In the genomic region with DNA sequence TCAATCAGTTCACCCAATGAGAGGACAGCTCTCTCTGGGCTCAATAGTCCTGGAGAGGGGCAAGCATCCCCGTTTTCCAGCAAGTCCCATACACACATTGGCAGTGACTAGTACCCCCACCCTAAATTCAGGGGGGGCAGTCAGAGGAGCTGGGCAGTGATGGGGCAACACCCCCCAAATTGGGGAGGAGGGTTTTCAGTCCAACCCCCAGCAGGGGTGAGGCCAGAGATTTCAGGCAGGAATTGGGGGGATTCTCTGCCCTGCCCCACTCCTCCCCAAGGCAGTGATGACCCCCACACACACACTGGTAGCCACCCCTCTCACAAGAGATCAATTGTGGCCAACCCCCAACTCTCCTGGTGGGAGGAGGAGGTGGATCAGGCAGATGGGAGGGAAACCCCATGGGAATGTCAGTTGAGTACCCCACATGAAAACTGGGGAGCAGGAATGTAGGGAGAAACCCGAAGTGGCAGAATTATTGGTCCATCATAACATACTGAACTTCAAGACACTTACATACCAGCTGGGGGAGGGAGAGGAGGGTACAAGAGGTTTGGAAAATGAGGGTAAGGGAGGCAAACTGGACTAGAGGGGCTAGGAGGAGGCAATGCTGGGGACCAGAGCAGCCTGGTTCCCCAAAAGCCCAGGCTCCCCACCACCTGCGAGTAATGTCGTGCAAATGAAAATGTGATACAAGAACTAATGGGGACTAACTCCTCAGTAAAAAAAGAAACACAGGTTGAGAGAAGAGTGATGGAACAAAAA, we compare ENCODE assay signal across 10 cellular contexts. TPM values are rescaled to one million over a fixed set of nuclear protein-coding genes. Genes with fewer than 3 reads are reported as not detected.
DNase-seq lines count a peak whose midpoint lies in the region; ATAC-seq, FAIRE-seq and TF ChIP-seq lines count a peak whose summit lies in the region.
"Had no signal": no experiment of that assay in that cellular context is flagged by ENCODE, and none has a peak within 500 bp of the region (broad histone marks: within the 10 kb centered on the region; RNA-seq: fewer than 3 reads in every experiment).

No MANE protein-coding gene starts in this region.

- H3K14ac ChIP-seq in H1 (ENCODE audit: insufficient read length), result no peak overlapping the region

- H2BK5ac ChIP-seq in H1 (ENCODE audit: low read depth, low read length), result no peak overlapping the region
- H2BK5ac ChIP-seq in mesendoderm (ENCODE audit: low read length), result no peak overlapping the region

- H2BK15ac ChIP-seq in H1 (ENCODE audit: low read length), result 0 out of 2 replicates have a peak overlapping the region, but pooled peaks have one; percentile 16
- no peak overlapping the region for H2BK15ac ChIP-seq in mesendoderm (replicated peaks; ENCODE audit: low read depth)

- peaks cover 24% of the 10 kb centered on the region for H3K23me2 ChIP-seq in H1 (ENCODE audit: low read depth, low read length)

- ATAC-seq in CD4-positive, CD25-positive, alpha-beta regulatory T cell (ENCODE audit: low read depth in 2 of 2), result no peak
- ATAC-seq in HG03432 (IDR thresholded peaks at IDR 0.05; ENCODE audit: unreplicated experiment), result no peak

- H3K4ac ChIP-seq in H1 (replicated peaks; ENCODE audit: insufficient read length, low read depth, low read length), result no peak overlapping the region
- no peak overlapping the region for H3K4ac ChIP-seq in mesendoderm (ENCODE audit: low read depth, low read length)

- H3K79me1 ChIP-seq in H1 (ENCODE audit: low read depth, low read length), result peaks cover 8% of the 10 kb centered on the region
- H3K79me1 ChIP-seq in mesendoderm (ENCODE audit: low read length), result peaks cover 17% of the 10 kb centered on the region

- peaks cover 80% of the 10 kb centered on the region for H3K4me1 ChIP-seq in CD4-positive, CD25-positive, alpha-beta regulatory T cell (ENCODE audit: control insufficient read depth, insufficient read depth, low read length, poor library complexity, severe bottlenecking)
- H3K4me1 ChIP-seq in Peyer's patch, result peaks cover 9 to 55% (median 21%) of the 10 kb centered on the region in 4 donors
- H3K4me1 ChIP-seq in H1 (replicated peaks in 1 of 4; ENCODE audit: control insufficient read depth in 3 of 4, insufficient read depth in 4 of 4, low read length in 3 of 4), result peaks cover 11 to 37% (median 24%) of the 10 kb centered on the region in 4 experiments
- peaks cover 21% of the 10 kb centered on the region for H3K4me1 ChIP-seq in mesendoderm (ENCODE audit: control insufficient read depth, low read depth, low read length)

- no peak for TF ChIP-seq CTCF in Peyer's patch (IDR thresholded peaks at IDR 0.05)
- no peak for TF ChIP-seq CTCF in H1 (IDR thresholded peaks at IDR 0.05; ENCODE audit: control extremely low read depth in 1 of 3, insufficient read depth in 1 of 3, low read depth in 1 of 3, low read length in 3 of 3)
- no peak for TF ChIP-seq CTCF in progenitor cell of endocrine pancreas (IDR thresholded peaks at IDR 0.05; ENCODE audit: unreplicated experiment)

- H3K36me3 ChIP-seq in CD4-positive, CD25-positive, alpha-beta regulatory T cell (ENCODE audit: control insufficient read depth, insufficient read depth, low read length), result peaks cover 22% of the 10 kb centered on the region
- H3K36me3 ChIP-seq in Peyer's patch, result peaks cover 0 to 22% (median 0%) of the 10 kb centered on the region in 3 donors
- H3K36me3 ChIP-seq in H1 (ENCODE audit: control insufficient read depth in 2 of 4, insufficient read depth in 4 of 4, low read length in 3 of 4), result peaks cover 0 to 10% (median 5%) of the 10 kb centered on the region in 4 experiments; a peak in 6 of 8 replicates
- peaks cover 3% of the 10 kb centered on the region for H3K36me3 ChIP-seq in mesendoderm (ENCODE audit: control insufficient read depth, insufficient read depth, low read length)

- no peak for TF ChIP-seq POLR2A in Peyer's patch (IDR thresholded peaks at IDR 0.05)
- TF ChIP-seq POLR2A in H1 (IDR thresholded peaks at IDR 0.05; ENCODE audit: control extremely low read depth in 1 of 2, low read depth in 2 of 2, low read length in 2 of 2), result no peak

- no peak overlapping the region for H2AK5ac ChIP-seq in H1 (ENCODE audit: low read depth, low read length)
- H2AK5ac ChIP-seq in mesendoderm (ENCODE audit: low read length), result no peak overlapping the region

- CTCF ChIA-PET in H1 (lab: Charles Lee; ENCODE audit: partially characterized antibody), result interaction anchor here (1.0 to 10.3 kb wide), 11 partner anchors 10 to 284 kb away, joined by 3 to 133 read pairs (median 8); a partner anchor contains a TSS

- FAIRE-seq in H1 (lab: Jason Lieb, UNC), result no peak

- H4K8ac ChIP-seq in H1 (ENCODE audit: extremely low read depth, insufficient read depth, low read length) (no peak overlapping the region), mesendoderm (ENCODE audit: low read depth, low read length) (no peak overlapping the region)

- TF ChIP-seq EP300 in H1 (IDR thresholded peaks at IDR 0.05; ENCODE audit: borderline replicate concordance in 1 of 2, low read depth in 2 of 2, low read length in 2 of 2), result no peak

- H3K27me3 Mint-ChIP-seq in CD4-positive, CD25-positive, alpha-beta regulatory T cell, result peaks cover 3% of the 10 kb centered on the region
- no peaks in the 10 kb centered on the region for H3K27me3 Mint-ChIP-seq in progenitor cell of endocrine pancreas

- no peak overlapping the region for H2BK120ac ChIP-seq in H1 (replicated peaks; ENCODE audit: low read depth, low read length)
- no peak overlapping the region for H2BK120ac ChIP-seq in mesendoderm (ENCODE audit: low read depth, low read length)

- H4K20me1 ChIP-seq in H1 (replicated peaks in 1 of 2; ENCODE audit: control insufficient read depth in 1 of 2, insufficient read depth in 2 of 2, low read length in 2 of 2), result peaks cover 8 to 9% of the 10 kb centered on the region in 2 experiments

- H3K4me1 Mint-ChIP-seq in CD4-positive, CD25-positive, alpha-beta regulatory T cell, result peaks cover 5 to 58% (median 33%) of the 10 kb centered on the region in 4 donors
- H3K4me1 Mint-ChIP-seq in progenitor cell of endocrine pancreas (ENCODE audit: low read depth), result peaks cover 22% of the 10 kb centered on the region

- POLR2A ChIA-PET in H1 (lab: Charles Lee; ENCODE audit: partially characterized antibody), result interaction anchor here (0.9 to 15.7 kb wide), 7 partner anchors 9 to 65 kb away, joined by 3 to 289 read pairs (median 3); a partner anchor contains a TSS

- peak overlapping the region; percentile 98 for H3K27ac ChIP-seq in CD4-positive, CD25-positive, alpha-beta regulatory T cell (ENCODE audit: insufficient read depth, low read length, poor library complexity, severe bottlenecking)
- H3K27ac ChIP-seq in Peyer's patch (peak overlapping the region; percentile 61 to 99 (median 88)), H1 (ENCODE audit: low read depth, low read length) (no peak overlapping the region), mesendoderm (ENCODE audit: low read depth, low read length) (no peak overlapping the region)

- no peaks in the 10 kb centered on the region for H3K9me3 ChIP-seq in CD4-positive, CD25-positive, alpha-beta regulatory T cell (ENCODE audit: control insufficient read depth in 2 of 2, low read length in 2 of 2)
- no peaks in the 10 kb centered on the region for H3K9me3 ChIP-seq in Peyer's patch
- H3K9me3 ChIP-seq in H1 (ENCODE audit: insufficient read depth in 2 of 2, low read depth in 1 of 2, low read length in 1 of 2), result no peaks in the 10 kb centered on the region

- H3K27me3 ChIP-seq in CD4-positive, CD25-positive, alpha-beta regulatory T cell (ENCODE audit: control insufficient read depth, insufficient read depth, low read length), result no peaks in the 10 kb centered on the region
- H3K27me3 ChIP-seq in Peyer's patch (no peaks in the 10 kb centered on the region), H1 (replicated peaks in 1 of 4; ENCODE audit: control insufficient read depth in 3 of 4, extremely low read depth in 1 of 4, insufficient read depth in 3 of 4, low read length in 3 of 4) (no peaks in the 10 kb centered on the region), mesendoderm (ENCODE audit: insufficient read depth, low read length, poor library complexity) (no peaks in the 10 kb centered on the region)
- H3K27me3 ChIP-seq: cardiac muscle cell had no signal

- H3K4me2 ChIP-seq in H1 (ENCODE audit: insufficient read depth in 1 of 2, low read depth in 2 of 2, low read length in 2 of 2) (no peak overlapping the region), mesendoderm (ENCODE audit: low read length) (no peak overlapping the region)

- peaks cover 0 to 1% (median 0%) of the 10 kb centered on the region in 7 donors for H3K9me3 Mint-ChIP-seq in CD4-positive, CD25-positive, alpha-beta regulatory T cell
- H3K9me3 Mint-ChIP-seq in progenitor cell of endocrine pancreas (ENCODE audit: low read depth), result no peaks in the 10 kb centered on the region

- 82% methylated on average over 4 of the region's 4 CpGs; no CpG with 5 or more reads in 1 of the 2 experiments for WGBS in H1 (ENCODE audit: extremely low coverage in 1 of 2, insufficient coverage in 1 of 2, insufficient read length in 1 of 2, insufficient replicate concordance in 2 of 2, low coverage in 1 of 2, low lambda C conversion rate in 2 of 2, missing lambda C conversion rate in 1 of 2), 2 experiments
- WGBS in mesendoderm (ENCODE audit: extremely low coverage, insufficient coverage, low lambda C conversion rate), result no CpG with 5 or more reads among the region's 4 CpGs

- no peak overlapping the region for H4K91ac ChIP-seq in H1 (replicated peaks; ENCODE audit: insufficient read length, low read length)

- TF ChIP-seq RAD21 in H1 (IDR thresholded peaks at IDR 0.05 in 1 of 2, conservative IDR thresholded peaks at IDR 0.05 in 1 of 2; ENCODE audit: low read depth in 2 of 2, low read length in 2 of 2), result no peak

- no peak overlapping the region for H2AFZ ChIP-seq in H1 (ENCODE audit: low read length)

- peak overlapping the region; percentile 74 to 96 (median 90) for H3K4me3 Mint-ChIP-seq in CD4-positive, CD25-positive, alpha-beta regulatory T cell
- H3K4me3 Mint-ChIP-seq in progenitor cell of endocrine pancreas (ENCODE audit: low read depth), result peak overlapping the region; percentile 51

- H3K23ac ChIP-seq in H1 (ENCODE audit: insufficient read length), result no peak overlapping the region
- H3K23ac ChIP-seq in mesendoderm (ENCODE audit: low read length), result no peak overlapping the region

- no peak overlapping the region for H3K4me3 ChIP-seq in CD4-positive, CD25-positive, alpha-beta regulatory T cell (ENCODE audit: low read depth, low read length)
- H3K4me3 ChIP-seq in Peyer's patch, result no peak overlapping the region
- H3K4me3 ChIP-seq in H1 (ENCODE audit: extremely low read depth in 1 of 4, insufficient read depth in 2 of 4, low read depth in 3 of 4, low read length in 4 of 4), result no peak overlapping the region
- H3K4me3 ChIP-seq in mesendoderm (ENCODE audit: low read length), result no peak overlapping the region
- H3K4me3 ChIP-seq: cardiac muscle cell had no signal

- no peak overlapping the region; the same call in 1 of the 2 replicates for H2BK12ac ChIP-seq in H1 (ENCODE audit: low read depth, low read length)

- H4K5ac ChIP-seq in H1 (ENCODE audit: insufficient read length, low read depth, low read length) (no peak overlapping the region), mesendoderm (ENCODE audit: low read length) (no peak overlapping the region)

- no peak overlapping the region for H2BK20ac ChIP-seq in H1 (ENCODE audit: low read length)

- H3K18ac ChIP-seq in H1 (ENCODE audit: extremely low read depth, low read length), result no peak overlapping the region
- no peak overlapping the region for H3K18ac ChIP-seq in mesendoderm (ENCODE audit: low read length)

- no peak for DNase-seq in CD4-positive, CD25-positive, alpha-beta regulatory T cell
- peak in 1 of 3 donors; percentile 43 for DNase-seq in Peyer's patch
- no peak for DNase-seq in H1 (ENCODE audit: low read depth in 1 of 2, low spot score in 2 of 2)
- no peak for DNase-seq in progenitor cell of endocrine pancreas (ENCODE audit: low spot score, unreplicated experiment)
- DNase-seq in mesendoderm, result no peak
- DNase-seq in NK-92 treated with Interleukin-12 subunit alpha and Interleukin-12 subunit beta, amount 100 ng/mL, for 24 hours (lab: John Stamatoyannopoulos, UW), result no peak
- no peak for DNase-seq in T1000 (lab: John Stamatoyannopoulos, UW)

- peak overlapping the region; percentile 60 to 98 (median 97) for H3K27ac Mint-ChIP-seq in CD4-positive, CD25-positive, alpha-beta regulatory T cell
- peak overlapping the region; percentile 94 for H3K27ac Mint-ChIP-seq in progenitor cell of endocrine pancreas

- no peak overlapping the region for H3K9ac ChIP-seq in H1 (replicated peaks in 1 of 4; ENCODE audit: extremely low read depth in 1 of 4, low read depth in 3 of 4, low read length in 3 of 4)
- no peak overlapping the region for H3K9ac ChIP-seq in mesendoderm (ENCODE audit: low read length)

- no peak overlapping the region for H3K56ac ChIP-seq in H1 (replicated peaks; ENCODE audit: insufficient read length, low read depth, low read length)
- no peak overlapping the region for H3K56ac ChIP-seq in mesendoderm (ENCODE audit: low read length)

- H3K36me3 Mint-ChIP-seq in CD4-positive, CD25-positive, alpha-beta regulatory T cell, result peaks cover 25% of the 10 kb centered on the region
- H3K36me3 Mint-ChIP-seq in progenitor cell of endocrine pancreas (ENCODE audit: insufficient read depth), result peaks cover 9% of the 10 kb centered on the region

- H3K79me2 ChIP-seq in H1 (ENCODE audit: control insufficient read depth in 1 of 2, insufficient read depth in 2 of 2, low read length in 2 of 2) (peaks cover 0 to 15% of the 10 kb centered on the region in 2 experiments; a peak in 2 of 4 replicates), mesendoderm (ENCODE audit: control insufficient read depth, insufficient read depth, low read length) (peaks cover 9% of the 10 kb centered on the region)

RNA-seq across cellular contexts. Expression of a gene that starts 3.1 kb away (rescaled TPM):
- 205 TPM for total RNA-seq in CD4-positive, CD25-positive, alpha-beta regulatory T cell
- polyA plus RNA-seq in CD4-positive, CD25-positive, alpha-beta regulatory T cell, result 10 to 100 TPM; 42.7 to 60.4 (median 59.3) TPM
- 10 to 100 TPM; 10.7 to 40.2 (median 32.4) TPM for total RNA-seq in Peyer's patch
- 19.0 and 20.5 TPM in 2 replicates for total RNA-seq in H1 (2021; fragmentation: NEBNext Ultra II Directional; extraction: Animal tissue kit (Norgen Biotek cat#: 25700))
- 19.3 and 25.2 TPM in 2 replicates for polyA plus RNA-seq in H1 (2011; rRNA removed)
- 20.4 TPM for polyA plus RNA-seq in H1 (2011; cell fraction: cytosol; rRNA removed)
- 33.7 TPM for polyA plus RNA-seq in H1 (2011; cell fraction: nucleus; rRNA removed)
- polyA plus RNA-seq in H1 (2012, experiment 1 of 2), result 26.5 to 28.0 TPM (median 26.9 TPM) in 4 replicates
- polyA plus RNA-seq in H1 (2012, experiment 2 of 2), result 28.6 TPM
- 27.3 TPM for polyA plus RNA-seq in H1 (2013, experiment 1 of 2)
- polyA plus RNA-seq in H1 (2013, experiment 2 of 2), result 25.2 TPM
- polyA minus RNA-seq in H1 (2011; rRNA and poly(A)+ RNA removed), result 5.5 and 6.8 TPM in 2 replicates
- polyA minus RNA-seq in H1 (2011; cell fraction: cytosol; rRNA and poly(A)+ RNA removed), result 5.7 TPM
- 16.5 TPM for polyA minus RNA-seq in H1 (2011; cell fraction: nucleus; rRNA and poly(A)+ RNA removed)
- 46.4 and 48.1 TPM in 2 replicates for total RNA-seq in progenitor cell of endocrine pancreas
- 14.1 TPM for polyA plus RNA-seq in mesendoderm (2013, experiment 1 of 2)
- polyA plus RNA-seq in mesendoderm (2013, experiment 2 of 2), result 14.0 TPM

RNA-seq across cellular contexts. Expression of a gene that starts 7.4 kb away (rescaled TPM):
- 1,740 TPM for total RNA-seq in CD4-positive, CD25-positive, alpha-beta regulatory T cell
- 1 to 10 TPM; 4.8 to 7.7 (median 6.2) TPM for polyA plus RNA-seq in CD4-positive, CD25-positive, alpha-beta regulatory T cell
- 100 to 1,000 TPM in 3 of 4 donors, 10 to 100 TPM in 1; 67.6 to 143 (median 119) TPM for total RNA-seq in Peyer's patch
- 38.0 and 39.9 TPM in 2 replicates for total RNA-seq in H1 (2021; fragmentation: NEBNext Ultra II Directional; extraction: Animal tissue kit (Norgen Biotek cat#: 25700))
- polyA plus RNA-seq in H1 (2011; rRNA removed), result 9.6 and 17.3 TPM in 2 replicates
- 5.5 TPM for polyA plus RNA-seq in H1 (2011; cell fraction: cytosol; rRNA removed)
- 50.0 TPM for polyA plus RNA-seq in H1 (2011; cell fraction: nucleus; rRNA removed)
- polyA plus RNA-seq in H1 (2012, experiment 1 of 2), result 17.3 to 26.6 TPM (median 24.0 TPM) in 4 replicates
- polyA plus RNA-seq in H1 (2012, experiment 2 of 2), result 19.6 TPM
- polyA plus RNA-seq in H1 (2013, experiment 1 of 2), result 14.4 TPM
- 14.0 TPM for polyA plus RNA-seq in H1 (2013, experiment 2 of 2)
- polyA minus RNA-seq in H1 (2011; rRNA and poly(A)+ RNA removed), result 17.2 and 17.7 TPM in 2 replicates
- polyA minus RNA-seq in H1 (2011; cell fraction: cytosol; rRNA and poly(A)+ RNA removed), result 17.4 TPM
- 26.4 TPM for polyA minus RNA-seq in H1 (2011; cell fraction: nucleus; rRNA and poly(A)+ RNA removed)
- total RNA-seq in progenitor cell of endocrine pancreas, result 37.2 and 40.8 TPM in 2 replicates
- polyA plus RNA-seq in mesendoderm (2013, experiment 1 of 2), result 10.0 TPM
- polyA plus RNA-seq in mesendoderm (2013, experiment 2 of 2), result 10.0 TPM

RNA-seq across cellular contexts. Expression of a gene that starts 16.5 kb away (rescaled TPM):
- total RNA-seq in CD4-positive, CD25-positive, alpha-beta regulatory T cell, result 27.3 TPM
- polyA plus RNA-seq in CD4-positive, CD25-positive, alpha-beta regulatory T cell, result 10 to 100 TPM; 20.6 to 38.9 (median 29.9) TPM
- 10 to 100 TPM in 3 of 4 donors, 1 to 10 TPM in 1; 6.5 to 27.2 (median 16.4) TPM for total RNA-seq in Peyer's patch
- total RNA-seq in H1 (2021; fragmentation: NEBNext Ultra II Directional; extraction: Animal tissue kit (Norgen Biotek cat#: 25700)), result 17.3 and 17.9 TPM in 2 replicates
- 21.4 and 21.5 TPM in 2 replicates for polyA plus RNA-seq in H1 (2011; rRNA removed)
- 16.0 TPM for polyA plus RNA-seq in H1 (2011; cell fraction: cytosol; rRNA removed)
- polyA plus RNA-seq in H1 (2011; cell fraction: nucleus; rRNA removed), result 16.9 TPM
- 8.9 to 12.0 TPM (median 9.6 TPM) in 4 replicates for polyA plus RNA-seq in H1 (2012, experiment 1 of 2)
- polyA plus RNA-seq in H1 (2012, experiment 2 of 2), result 8.0 TPM
- polyA plus RNA-seq in H1 (2013, experiment 1 of 2), result 9.6 TPM
- 10.3 TPM for polyA plus RNA-seq in H1 (2013, experiment 2 of 2)
- polyA minus RNA-seq in H1 (2011; rRNA and poly(A)+ RNA removed), result 37.4 and 44.0 TPM in 2 replicates
- 34.1 TPM for polyA minus RNA-seq in H1 (2011; cell fraction: cytosol; rRNA and poly(A)+ RNA removed)
- 181 TPM for polyA minus RNA-seq in H1 (2011; cell fraction: nucleus; rRNA and poly(A)+ RNA removed)
- 24.6 and 28.1 TPM in 2 replicates for total RNA-seq in progenitor cell of endocrine pancreas
- polyA plus RNA-seq in mesendoderm (2013, experiment 1 of 2), result 3.7 TPM
- 3.5 TPM for polyA plus RNA-seq in mesendoderm (2013, experiment 2 of 2)

RNA-seq across cellular contexts. Expression of a gene that starts 30.3 kb away (rescaled TPM):
- 10.1 TPM for total RNA-seq in CD4-positive, CD25-positive, alpha-beta regulatory T cell
- polyA plus RNA-seq in CD4-positive, CD25-positive, alpha-beta regulatory T cell, result 10 to 100 TPM; 23.6 to 29.9 (median 25.4) TPM
- 10 to 100 TPM; 12.6 to 22.6 (median 17.9) TPM for total RNA-seq in Peyer's patch
- 3.6 and 4.6 TPM in 2 replicates for total RNA-seq in H1 (2021; fragmentation: NEBNext Ultra II Directional; extraction: Animal tissue kit (Norgen Biotek cat#: 25700))
- polyA plus RNA-seq in H1 (2011; rRNA removed), result 3.3 and 3.8 TPM in 2 replicates
- 3.7 TPM for polyA plus RNA-seq in H1 (2011; cell fraction: cytosol; rRNA removed)
- polyA plus RNA-seq in H1 (2011; cell fraction: nucleus; rRNA removed), result 2.7 TPM
- polyA plus RNA-seq in H1 (2012, experiment 1 of 2), result 2.3 to 3.4 TPM (median 2.8 TPM) in 4 replicates
- polyA plus RNA-seq in H1 (2012, experiment 2 of 2), result 3.8 TPM
- polyA plus RNA-seq in H1 (2013, experiment 1 of 2), result 2.2 TPM
- 2.2 TPM for polyA plus RNA-seq in H1 (2013, experiment 2 of 2)
- polyA minus RNA-seq in H1 (2011; rRNA and poly(A)+ RNA removed), result 1.3 and 1.9 TPM in 2 replicates
- polyA minus RNA-seq in H1 (2011; cell fraction: cytosol; rRNA and poly(A)+ RNA removed), result 3.7 TPM
- 2.2 TPM for polyA minus RNA-seq in H1 (2011; cell fraction: nucleus; rRNA and poly(A)+ RNA removed)
- 5.2 and 5.3 TPM in 2 replicates for total RNA-seq in progenitor cell of endocrine pancreas
- 1.9 TPM for polyA plus RNA-seq in mesendoderm (2013, experiment 1 of 2)
- 1.8 TPM for polyA plus RNA-seq in mesendoderm (2013, experiment 2 of 2)

RNA-seq across cellular contexts. Expression of a gene that starts 35.7 kb away (rescaled TPM):
- not detected for total RNA-seq in CD4-positive, CD25-positive, alpha-beta regulatory T cell
- polyA plus RNA-seq in CD4-positive, CD25-positive, alpha-beta regulatory T cell, result not detected
- total RNA-seq in Peyer's patch, result not detected
- 0.32 and 0.69 TPM in 2 replicates for total RNA-seq in H1 (2021; fragmentation: NEBNext Ultra II Directional; extraction: Animal tissue kit (Norgen Biotek cat#: 25700))
- polyA plus RNA-seq in H1 (2011; rRNA removed), result 0.20 and 0.55 TPM in 2 replicates
- 0.30 TPM for polyA plus RNA-seq in H1 (2011; cell fraction: cytosol; rRNA removed)
- polyA plus RNA-seq in H1 (2011; cell fraction: nucleus; rRNA removed), result 1.2 TPM
- 0.23 to 0.66 TPM (median 0.48 TPM) in 4 replicates for polyA plus RNA-seq in H1 (2012, experiment 1 of 2)
- polyA plus RNA-seq in H1 (2012, experiment 2 of 2), result 0.22 TPM
- 0.41 TPM for polyA plus RNA-seq in H1 (2013, experiment 1 of 2)
- 0.15 TPM for polyA plus RNA-seq in H1 (2013, experiment 2 of 2)
- polyA minus RNA-seq in H1 (2011; rRNA and poly(A)+ RNA removed), result 0.09 TPM in 1 of 2 replicates, not detected in the other
- not detected for polyA minus RNA-seq in H1 (2011; cell fraction: cytosol; rRNA and poly(A)+ RNA removed)
- not detected for polyA minus RNA-seq in H1 (2011; cell fraction: nucleus; rRNA and poly(A)+ RNA removed)
- 0.47 TPM in 1 of 2 replicates, not detected in the other for total RNA-seq in progenitor cell of endocrine pancreas
- polyA plus RNA-seq in mesendoderm (2013, experiment 1 of 2), result 0.10 TPM
- polyA plus RNA-seq in mesendoderm (2013, experiment 2 of 2), result 0.17 TPM
- total RNA-seq: glomerular endothelial cell had no signal

Comparison
In these comparisons a context has a peak if more than half of its experiments do, and no peak if none do; other contexts are left out.
1. H3K27ac ChIP-seq: peak in CD4-positive, CD25-positive, alpha-beta regulatory T cell (single experiment) and Peyer's patch (4 of 4); none in H1 (single experiment) and mesendoderm (single experiment).
2. RNA of a gene that starts 7.4 kb away (total RNA-seq): 1,740 TPM in CD4-positive, CD25-positive, alpha-beta regulatory T cell (single experiment); 67.6 to 143 TPM in Peyer's patch, 37.2 to 40.8 TPM in progenitor cell of endocrine pancreas and 38.0 to 39.9 TPM in H1; every median in the first group is over 10 times any median in the second.